ENCODE assay signal across 25 cellular contexts in the genomic region with DNA sequence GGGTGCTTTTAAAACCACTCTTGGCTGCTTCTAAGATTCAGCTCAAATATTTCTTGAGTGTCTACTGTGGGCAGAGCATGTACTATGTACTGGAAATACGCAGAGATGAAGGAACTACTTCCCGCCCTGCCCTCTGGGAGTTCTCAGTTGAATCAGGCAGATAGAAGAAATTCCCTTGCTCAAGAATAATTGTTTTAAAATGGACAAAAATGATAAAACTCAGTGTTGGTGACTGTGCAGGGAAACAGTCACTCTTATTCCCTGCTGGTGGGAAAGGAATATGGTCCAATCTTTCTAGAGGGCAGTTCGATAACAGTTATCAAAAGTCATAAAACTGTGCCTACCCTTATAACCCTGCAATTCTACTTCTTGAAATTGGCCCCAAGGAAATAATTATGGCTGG. TPM values are rescaled to one million over a fixed set of nuclear protein-coding genes. Genes with fewer than 3 reads are reported as not detected.
"Had no signal": no experiment of that assay in that cellular context is flagged by ENCODE, and none has a peak within 500 bp of the region (broad histone marks: within the 10 kb centered on the region; RNA-seq: fewer than 3 reads in every experiment).

No MANE protein-coding gene starts in this region.

- H3K4me3 ChIP-seq: dorsolateral prefrontal cortex, prostate gland, right atrium auricular region, tibial nerve had no signal

- H3K36me3 Mint-ChIP-seq: activated naive CD8-positive, alpha-beta T cell treated with anti-CD3 and anti-CD28 coated beads, Interleukin-2, amount 10 ng/mL, durations not matched to agents 7 days and 5 days; brain had no signal

- H3K27me3 ChIP-seq: right atrium auricular region had no signal

- H3K4me3 Mint-ChIP-seq: activated CD4-positive, alpha-beta memory T cell treated with anti-CD3 and anti-CD28 coated beads, Interleukin-2, amount 10 ng/mL, durations not matched to agents 7 days and 5 days; activated naive CD8-positive, alpha-beta T cell treated with anti-CD3 and anti-CD28 coated beads, Interleukin-2, amount 10 ng/mL, durations not matched to agents 7 days and 5 days; activated T-helper 17 cell treated with anti-CD3 and anti-CD28 coated beads, Interleukin-2, amount 50 U/mL, for 72 hours; brain; naive B cell; neural crest cell; T-helper 2 cell treated with Interferon-gamma antibody and Interleukin-4, amounts not matched to agents 5 μg/mL and 100 μg/mL, for 36 hours had no signal

- DNase-seq: activated CD4-positive, alpha-beta memory T cell treated with anti-CD3 and anti-CD28 coated beads, Interleukin-2, amount 10 ng/mL, durations not matched to agents 7 days and 5 days; activated CD4-positive, alpha-beta T cell treated with anti-CD3 and anti-CD28 coated beads for 48 hours; activated CD4-positive, CD25-positive, alpha-beta regulatory T cell; activated naive CD4-positive, alpha-beta T cell; activated naive CD8-positive, alpha-beta T cell treated with anti-CD3 and anti-CD28 coated beads, Interleukin-2, amount 10 ng/mL, durations not matched to agents 7 days and 5 days; activated T-cell treated with anti-CD3 and anti-CD28 coated beads, Interleukin-2, amount 50 U/mL, for 1 hour; amygdala; central memory CD4-positive, alpha-beta T cell; dorsolateral prefrontal cortex; hippocampal formation; mammary epithelial cell; naive B cell; stimulated activated CD4-positive, alpha-beta T cell treated with anti-CD3 and anti-CD28 coated beads, Interleukin-2, amount 100 ng/mL, for 24 hours; stimulated activated naive CD4-positive, alpha-beta T cell treated with Interleukin-2 at 50 U/mL for 16 hours had no signal

- H3K9me3 ChIP-seq: prostate gland, right atrium auricular region, tibial nerve had no signal

- H3K27ac Mint-ChIP-seq: activated CD4-positive, alpha-beta memory T cell treated with anti-CD3 and anti-CD28 coated beads, Interleukin-2, amount 10 ng/mL, durations not matched to agents 7 days and 5 days; activated naive CD8-positive, alpha-beta T cell treated with anti-CD3 and anti-CD28 coated beads, Interleukin-2, amount 10 ng/mL, durations not matched to agents 7 days and 5 days; activated T-helper 17 cell treated with anti-CD3 and anti-CD28 coated beads, Interleukin-2, amount 50 U/mL, for 72 hours; naive B cell; T-helper 2 cell treated with Interferon-gamma antibody and Interleukin-4, amounts not matched to agents 5 μg/mL and 100 μg/mL, for 36 hours had no signal

- FAIRE-seq: colon, islet of Langerhans had no signal

- H3K4me1 ChIP-seq: prostate gland, right atrium auricular region had no signal

- H3K27ac ChIP-seq: dorsolateral prefrontal cortex, prostate gland, right atrium auricular region, tibial nerve had no signal

- H3K9me3 Mint-ChIP-seq: activated CD4-positive, alpha-beta memory T cell treated with anti-CD3 and anti-CD28 coated beads, Interleukin-2, amount 10 ng/mL, durations not matched to agents 7 days and 5 days; activated naive CD8-positive, alpha-beta T cell treated with anti-CD3 and anti-CD28 coated beads, Interleukin-2, amount 10 ng/mL, durations not matched to agents 7 days and 5 days; activated T-helper 17 cell treated with anti-CD3 and anti-CD28 coated beads, Interleukin-2, amount 50 U/mL, for 72 hours; naive B cell; neural crest cell; T-helper 2 cell treated with Interferon-gamma antibody and Interleukin-4, amounts not matched to agents 5 μg/mL and 100 μg/mL, for 36 hours had no signal

- ATAC-seq: activated T-helper 17 cell treated with anti-CD3 and anti-CD28 coated beads, Interleukin-2, amount 50 U/mL, for 72 hours had no signal

- H3K36me3 ChIP-seq: prostate gland, right atrium auricular region, tibial nerve had no signal

- H3K4me1 Mint-ChIP-seq: activated CD4-positive, alpha-beta memory T cell treated with anti-CD3 and anti-CD28 coated beads, Interleukin-2, amount 10 ng/mL, durations not matched to agents 7 days and 5 days; activated naive CD8-positive, alpha-beta T cell treated with anti-CD3 and anti-CD28 coated beads, Interleukin-2, amount 10 ng/mL, durations not matched to agents 7 days and 5 days; activated T-helper 17 cell treated with anti-CD3 and anti-CD28 coated beads, Interleukin-2, amount 50 U/mL, for 72 hours; brain; naive B cell; neural crest cell had no signal

RNA-seq across cellular contexts. Expression of a gene that starts 16.9 kb away (rescaled TPM):
- total RNA-seq: activated naive CD8-positive, alpha-beta T cell treated with anti-CD3 and anti-CD28 coated beads, Interleukin-2, amount 10 ng/mL, durations not matched to agents 7 days and 5 days; activated T-helper 17 cell treated with anti-CD3 and anti-CD28 coated beads, Interleukin-2, amount 50 U/mL, for 72 hours; mononuclear cell; subcutaneous adipose tissue; tibial nerve had no signal
